Comparison of ENCODE assay signal across 1 cellular context in the genomic region with DNA sequence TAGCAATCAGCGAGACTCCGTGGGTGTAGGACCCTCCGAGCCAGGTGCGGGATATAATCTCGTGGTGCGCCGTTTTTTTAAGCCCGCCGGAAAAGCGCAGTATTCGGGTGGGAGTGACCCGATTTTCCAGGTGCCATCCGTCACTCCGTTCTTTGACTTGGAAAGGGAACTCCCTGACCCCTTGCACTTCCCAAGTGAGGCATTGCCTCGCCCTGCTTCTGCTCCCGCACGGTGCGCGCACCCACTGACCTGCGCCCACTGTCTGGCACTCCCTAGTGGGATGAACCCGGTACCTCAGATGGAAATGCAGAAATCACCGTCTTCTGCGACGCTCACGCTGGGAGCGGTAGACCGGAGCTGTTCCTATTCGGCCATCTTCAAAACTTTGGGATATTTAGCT. TPM values are rescaled to one million over a fixed set of nuclear protein-coding genes. Genes with fewer than 3 reads are reported as not detected.
"Had no signal": no experiment of that assay in that cellular context is flagged by ENCODE, and none has a peak within 500 bp of the region (broad histone marks: within the 10 kb centered on the region; RNA-seq: fewer than 3 reads in every experiment).

No MANE protein-coding gene starts in this region.

RNA-seq across cellular contexts. Expression of gene ZNF404, which starts 16.8 kb away (rescaled TPM):
- total RNA-seq: NCI-H460 had no signal
